In the genomic region with DNA sequence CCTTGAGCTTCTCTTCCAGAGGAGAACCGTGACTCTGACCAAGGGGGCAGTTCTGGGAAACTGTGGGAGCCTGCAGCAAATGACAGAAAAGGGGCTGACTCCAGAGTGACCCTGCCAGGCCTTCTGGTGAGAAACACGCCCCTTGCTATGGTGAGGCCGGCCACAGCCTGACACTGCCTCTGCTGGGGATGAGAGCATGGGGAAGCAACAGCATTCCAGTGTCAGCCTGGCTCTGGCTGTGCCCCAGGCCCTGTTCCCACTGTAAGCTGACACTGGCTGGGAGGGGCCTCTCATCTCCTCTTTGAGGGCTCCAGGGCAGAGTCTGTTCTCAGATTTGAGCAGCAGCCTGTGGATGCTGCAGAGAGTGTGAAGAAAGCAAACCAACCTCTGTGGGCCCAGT, we compare ENCODE assay signal across 10 cellular contexts.
DNase-seq lines count a peak whose midpoint lies in the region; ATAC-seq and TF ChIP-seq lines count a peak whose summit lies in the region.
"Had no signal": no experiment of that assay in that cellular context is flagged by ENCODE, and none has a peak within 500 bp of the region (broad histone marks: within the 10 kb centered on the region; RNA-seq: fewer than 3 reads in every experiment).

No MANE protein-coding gene starts in this region.

- intact Hi-C loops in spleen (cut with DNase I; ENCODE audit: low total_unique reads): no loop called here

- in situ Hi-C loops in brain microvascular endothelial cell (cut with HindIII; ENCODE audit: low pct_ligation_motif_present, low sequenced_read_pairs): no loop called here

- WGBS in spleen, 5 donors: 76 to 94% (median 80%) methylated on average over 1 to 3 of the region's 3 CpGs

- H3K4me1 ChIP-seq in spleen: peaks cover 0 to 8% (median 2%) of the 10 kb centered on the region in 6 donors

- ATAC-seq in activated CD4-positive, CD25-positive, alpha-beta regulatory T cell treated with anti-CD3 and anti-CD28 coated beads, Interleukin-2, amount 50 U/mL, for 24 hours: no peak
- ATAC-seq: effector memory CD8-positive, alpha-beta T cell had no signal

- H3K9me3 ChIP-seq in spleen: no peaks in the 10 kb centered on the region

- no peaks in the 10 kb centered on the region for H3K27me3 ChIP-seq in brain microvascular endothelial cell (replicated peaks)
- H3K27me3 ChIP-seq in spleen (replicated peaks in 1 of 7): no peaks in the 10 kb centered on the region

- TF ChIP-seq POLR2A in spleen (IDR thresholded peaks at IDR 0.05): no peak

- TF ChIP-seq CTCF in brain microvascular endothelial cell (IDR thresholded peaks at IDR 0.05; ENCODE audit: low read depth, low read length, missing control alignments) (peak; percentile 41), spleen (IDR thresholded peaks at IDR 0.05 in 8 of 11, conservative IDR thresholded peaks at IDR 0.05 in 3 of 11) (no peak)

- peak; percentile 45 for DNase-seq in HCEC 1CT
- DNase-seq in brain microvascular endothelial cell: peak; percentile 88
- DNase-seq in iPS-NIHi11 (ENCODE audit: low spot score): peak; percentile 92
- peak; percentile 74 for DNase-seq in spleen
- no peak for DNase-seq in GM19238 (ENCODE audit: insufficient read length, low spot score)
- no peak for DNase-seq in anterior cingulate cortex (lab: John Stamatoyannopoulos, UW)
- no peak for DNase-seq in DMS153 (lab: John Stamatoyannopoulos, UW)
- DNase-seq: effector memory CD8-positive, alpha-beta T cell; small intestine had no signal

- H3K36me3 ChIP-seq in brain microvascular endothelial cell (replicated peaks) (no peaks in the 10 kb centered on the region), spleen (no peaks in the 10 kb centered on the region)

- H3K27ac ChIP-seq in brain microvascular endothelial cell (peak overlapping the region; percentile 57), spleen (peak overlapping the region in 5 of 8 donors; percentile 8 to 44 (median 29))

- H3K4me3 ChIP-seq in brain microvascular endothelial cell (ENCODE audit: low read depth, low read length) (no peak overlapping the region), spleen (no peak overlapping the region)

Comparison
In these comparisons a context has a peak if more than half of its experiments do, and no peak if none do; other contexts are left out.
1. DNase-seq: peak in HCEC 1CT (single experiment), brain microvascular endothelial cell (single experiment), iPS-NIHi11 (single experiment) and spleen (single experiment); none in GM19238 (single experiment), anterior cingulate cortex (0 of 58) and DMS153 (single experiment).